ENCODE assay signal across 23 cellular contexts in the genomic region with DNA sequence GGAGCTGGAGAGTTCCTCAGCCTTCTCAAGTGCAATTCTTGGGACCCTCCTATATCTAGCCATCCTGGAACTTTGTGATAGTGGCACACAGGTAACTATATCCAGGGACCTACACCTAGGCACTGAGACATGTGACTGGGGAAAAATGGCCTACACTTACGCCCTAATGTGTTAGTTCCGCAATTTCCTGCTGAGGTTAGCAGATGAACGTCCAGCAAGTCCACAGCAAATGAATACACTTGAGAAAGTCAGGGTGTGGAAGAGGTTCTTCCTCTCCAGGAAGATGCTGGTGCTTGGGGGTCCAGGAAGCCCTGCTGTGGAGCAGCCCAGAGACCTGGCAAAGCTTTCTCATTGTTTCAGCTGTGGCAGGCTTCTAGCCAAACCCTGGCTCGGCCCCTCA. TPM values are rescaled to one million over a fixed set of nuclear protein-coding genes. Genes with fewer than 3 reads are reported as not detected.
DNase-seq lines count a peak whose midpoint lies in the region; ATAC-seq lines count a peak whose summit lies in the region.
"Had no signal": no experiment of that assay in that cellular context is flagged by ENCODE, and none has a peak within 500 bp of the region (broad histone marks: within the 10 kb centered on the region; RNA-seq: fewer than 3 reads in every experiment).

No MANE protein-coding gene starts in this region.

- H3K9me3 Mint-ChIP-seq in stimulated activated effector memory CD8-positive, alpha-beta T cell treated with anti-CD3 and anti-CD28 coated beads, Interleukin-12 subunit alpha, Interleukin-12 subunit beta, amount 100 ng/mL, for 72 hours, result no peaks in the 10 kb centered on the region
- H3K9me3 Mint-ChIP-seq in activated CD4-positive, alpha-beta T cell treated with anti-CD3 and anti-CD28 coated beads for 36 hours (ENCODE audit: low read depth), result peaks cover 2% of the 10 kb centered on the region
- H3K9me3 Mint-ChIP-seq: central memory CD8-positive, alpha-beta T cell had no signal

- peak; percentile 53 for ATAC-seq in Right ventricle myocardium superior (ENCODE audit: poor library complexity)
- no peak for ATAC-seq in Right ventricle myocardium inferior
- ATAC-seq in left lobe of liver, result peak; percentile 24
- no peak for ATAC-seq in stimulated activated effector memory CD8-positive, alpha-beta T cell treated with anti-CD3 and anti-CD28 coated beads, Interleukin-12 subunit alpha, Interleukin-12 subunit beta, amount 100 ng/mL, for 72 hours
- no peak for ATAC-seq in GM18907 (IDR thresholded peaks at IDR 0.05; ENCODE audit: unreplicated experiment)
- no peak for ATAC-seq in activated CD4-positive, alpha-beta T cell treated with anti-CD3 and anti-CD28 coated beads for 36 hours

- H3K27me3 Mint-ChIP-seq in activated CD4-positive, alpha-beta T cell treated with anti-CD3 and anti-CD28 coated beads for 36 hours, result no peaks in the 10 kb centered on the region
- H3K27me3 Mint-ChIP-seq: activated naive CD4-positive, alpha-beta T cell treated with anti-CD3 and anti-CD28 coated beads, Interleukin-2, amount 10 ng/mL, durations not matched to agents 7 days and 5 days; central memory CD8-positive, alpha-beta T cell had no signal

- POLR2A ChIA-PET in activated CD4-positive, alpha-beta T cell treated with anti-CD3 and anti-CD28 coated beads for 36 hours (lab: Charles Lee), result no interaction called here

- H3K4me3 Mint-ChIP-seq in stimulated activated effector memory CD8-positive, alpha-beta T cell treated with anti-CD3 and anti-CD28 coated beads, Interleukin-12 subunit alpha, Interleukin-12 subunit beta, amount 100 ng/mL, for 72 hours, result no peak overlapping the region
- no peak overlapping the region for H3K4me3 Mint-ChIP-seq in activated CD4-positive, alpha-beta T cell treated with anti-CD3 and anti-CD28 coated beads for 36 hours
- H3K4me3 Mint-ChIP-seq: central memory CD8-positive, alpha-beta T cell had no signal

- peaks cover 94% of the 10 kb centered on the region for H3K4me1 Mint-ChIP-seq in stimulated activated effector memory CD8-positive, alpha-beta T cell treated with anti-CD3 and anti-CD28 coated beads, Interleukin-12 subunit alpha, Interleukin-12 subunit beta, amount 100 ng/mL, for 72 hours
- peaks cover 81% of the 10 kb centered on the region for H3K4me1 Mint-ChIP-seq in activated CD4-positive, alpha-beta T cell treated with anti-CD3 and anti-CD28 coated beads for 36 hours

- DNase-seq in Right ventricle myocardium superior (no peak), Right ventricle myocardium inferior (ENCODE audit: missing footprints) (no peak), NOMO-1 treated with DMSO at 0.1 percent for 48 hours (lab: John Stamatoyannopoulos, UW; ENCODE audit: unreplicated experiment) (peak; percentile 18), left lobe of liver (ENCODE audit: low spot score) (no peak), foreskin melanocyte (no peak)
- peak in 1 of 2 donors; percentile 45 for DNase-seq in stimulated activated effector memory CD8-positive, alpha-beta T cell treated with anti-CD3 and anti-CD28 coated beads, Interleukin-12 subunit alpha, Interleukin-12 subunit beta, amount 100 ng/mL, for 72 hours (ENCODE audit: low spot score in 2 of 2)
- no peak for DNase-seq in activated CD4-positive, alpha-beta T cell treated with anti-CD3 and anti-CD28 coated beads for 36 hours
- DNase-seq: activated CD4-positive, CD25-positive, alpha-beta regulatory T cell; activated naive CD4-positive, alpha-beta T cell treated with anti-CD3 and anti-CD28 coated beads, Interleukin-2, amount 10 ng/mL, durations not matched to agents 7 days and 5 days; BE2C; foreskin fibroblast; NCI-H1436; NCI-H524; NK-92 treated with Interleukin-12 subunit alpha and Interleukin-12 subunit beta, amount 100 ng/mL, for 24 hours; nucleus accumbens; SK-N-SH; stimulated activated CD4-positive, alpha-beta T cell treated with anti-CD3 and anti-CD28 coated beads, Interleukin-4, amount 100 ng/mL, for 1 hour; stomach; T-helper 9 cell; transverse colon had no signal

- CTCF ChIA-PET in activated CD4-positive, alpha-beta T cell treated with anti-CD3 and anti-CD28 coated beads for 36 hours (lab: Charles Lee), result no interaction called here

- peaks cover 71% of the 10 kb centered on the region for H3K36me3 Mint-ChIP-seq in stimulated activated effector memory CD8-positive, alpha-beta T cell treated with anti-CD3 and anti-CD28 coated beads, Interleukin-12 subunit alpha, Interleukin-12 subunit beta, amount 100 ng/mL, for 72 hours
- H3K36me3 Mint-ChIP-seq in activated CD4-positive, alpha-beta T cell treated with anti-CD3 and anti-CD28 coated beads for 36 hours (ENCODE audit: low read depth), result peaks cover 32% of the 10 kb centered on the region

- intact Hi-C loops in Right ventricle myocardium superior (cut with DNase I), result no loop called here
- intact Hi-C loops in Right ventricle myocardium inferior (cut with DNase I), result no loop called here
- intact Hi-C loops in activated CD4-positive, alpha-beta T cell treated with anti-CD3 and anti-CD28 coated beads for 36 hours (cut with DNase I, micrococcal nuclease), result loop anchor here in 1 of 2 experiments (5.0 kb wide), 1 partner anchor 328 kb away; no protein-coding TSS in a partner anchor

- peak overlapping the region; percentile 43 for H3K27ac Mint-ChIP-seq in stimulated activated effector memory CD8-positive, alpha-beta T cell treated with anti-CD3 and anti-CD28 coated beads, Interleukin-12 subunit alpha, Interleukin-12 subunit beta, amount 100 ng/mL, for 72 hours
- no peak overlapping the region for H3K27ac Mint-ChIP-seq in activated CD4-positive, alpha-beta T cell treated with anti-CD3 and anti-CD28 coated beads for 36 hours

RNA-seq across cellular contexts. Expression of gene PIK3R5, which starts 20.8 kb away (rescaled TPM):
- 2.5 TPM for total RNA-seq in Right ventricle myocardium superior
- 2.8 TPM for total RNA-seq in Right ventricle myocardium inferior
- total RNA-seq in left lobe of liver, result 3.3 TPM
- total RNA-seq in activated CD4-positive, alpha-beta T cell treated with anti-CD3 and anti-CD28 coated beads for 36 hours, result 10 to 100 TPM; 20.4 to 29.2 TPM
- total RNA-seq: MCF 10A had no signal

Comparison
In these comparisons a context has a peak if more than half of its experiments do, and no peak if none do; other contexts are left out.
1. ATAC-seq: peak in Right ventricle myocardium superior (single experiment) and left lobe of liver (single experiment); none in Right ventricle myocardium inferior (single experiment), stimulated activated effector memory CD8-positive, alpha-beta T cell treated with anti-CD3 and anti-CD28 coated beads, Interleukin-12 subunit alpha, Interleukin-12 subunit beta, amount 100 ng/mL, for 72 hours (single experiment), GM18907 (single experiment) and activated CD4-positive, alpha-beta T cell treated with anti-CD3 and anti-CD28 coated beads for 36 hours (single experiment).